Comparison of ENCODE assay signal across 22 cellular contexts in the genomic region with DNA sequence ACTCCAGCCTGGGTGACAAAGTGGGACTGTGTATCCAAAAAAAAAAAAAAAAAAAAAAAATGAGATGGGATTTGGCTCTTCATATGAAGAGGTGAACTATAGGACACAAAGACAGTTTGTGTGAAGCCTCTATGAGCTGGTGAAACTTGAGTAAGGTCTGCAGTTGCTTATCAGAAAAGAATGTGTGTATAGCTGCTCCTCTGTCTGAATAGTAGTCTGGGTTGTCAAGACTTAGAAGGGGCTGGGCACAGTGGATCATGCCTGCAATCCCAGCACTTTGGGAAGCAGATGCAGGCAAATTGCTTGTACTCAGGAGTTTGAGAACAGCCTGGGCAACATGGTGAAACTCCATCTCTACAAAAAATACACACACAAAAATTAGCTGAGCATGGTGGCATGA.
"Had no signal": no experiment of that assay in that cellular context is flagged by ENCODE, and none has a peak within 500 bp of the region (broad histone marks: within the 10 kb centered on the region; RNA-seq: fewer than 3 reads in every experiment).

No MANE protein-coding gene starts in this region.

- H3K4me3 Mint-ChIP-seq: activated B cell treated with CpG ODN at 0.5 μM for 24 hours; activated CD4-positive, alpha-beta T cell treated with anti-CD3 and anti-CD28 coated beads, Interleukin-2, amount 10 ng/mL, durations not matched to agents 24 days and 14 days; activated CD8-positive, alpha-beta memory T cell treated with anti-CD3 and anti-CD28 coated beads, Interleukin-2, amount 10 ng/mL, durations not matched to agents 7 days and 5 days; activated naive CD4-positive, alpha-beta T cell treated with anti-CD3 and anti-CD28 coated beads, Interleukin-2, amount 50 U/mL, for 24 hours; activated T-cell treated with anti-CD3 and anti-CD28 coated beads, Interleukin-2, amount 50 U/mL, for 24 hours; activated T-helper 1 cell treated with anti-CD3 and anti-CD28 coated beads, Interleukin-12 subunit alpha, Interleukin-12 subunit beta, Interleukin-2, Interleukin-4 antibody, amounts not matched to agents 30 ng/mL and 10 ng/mL and 1 ng/mL, durations not matched to agents 14 hours and 24 hours and 36 hours; central memory CD8-positive, alpha-beta T cell; T-helper 17 cell had no signal

- H3K4me3 ChIP-seq: MG63, PC-9 had no signal

- H3K27me3 ChIP-seq: MG63 had no signal

- ATAC-seq: activated CD8-positive, alpha-beta memory T cell treated with anti-CD3 and anti-CD28 coated beads, Interleukin-2, amount 10 ng/mL, durations not matched to agents 7 days and 5 days; T-helper 17 cell had no signal

- H3K36me3 Mint-ChIP-seq: activated CD8-positive, alpha-beta memory T cell treated with anti-CD3 and anti-CD28 coated beads, Interleukin-2, amount 10 ng/mL, durations not matched to agents 7 days and 5 days; activated naive CD4-positive, alpha-beta T cell treated with anti-CD3 and anti-CD28 coated beads, Interleukin-2, amount 50 U/mL, for 24 hours had no signal

- H3K27me3 Mint-ChIP-seq: activated B cell treated with CpG ODN at 0.5 μM for 24 hours; activated CD4-positive, alpha-beta T cell treated with anti-CD3 and anti-CD28 coated beads, Interleukin-2, amount 10 ng/mL, durations not matched to agents 24 days and 14 days; activated CD8-positive, alpha-beta memory T cell treated with anti-CD3 and anti-CD28 coated beads, Interleukin-2, amount 10 ng/mL, durations not matched to agents 7 days and 5 days; activated naive CD4-positive, alpha-beta T cell treated with anti-CD3 and anti-CD28 coated beads, Interleukin-2, amount 50 U/mL, for 24 hours; central memory CD8-positive, alpha-beta T cell had no signal

- H3K4me2 ChIP-seq: PC-9 had no signal

- DNase-seq: activated B cell treated with CpG ODN at 0.5 μM for 24 hours; activated CD4-positive, alpha-beta T cell treated with anti-CD3 and anti-CD28 coated beads for 1 hour; activated CD4-positive, alpha-beta T cell treated with anti-CD3 and anti-CD28 coated beads, Interleukin-2, amount 10 ng/mL, durations not matched to agents 24 days and 14 days; activated CD4-positive, alpha-beta T cell treated with anti-CD3 and anti-CD28 coated beads, Interleukin-2, amount 50 U/mL, for 48 hours; activated CD8-positive, alpha-beta memory T cell treated with anti-CD3 and anti-CD28 coated beads, Interleukin-2, amount 10 ng/mL, durations not matched to agents 7 days and 5 days; activated effector memory CD4-positive, alpha-beta T cell treated with Interleukin-2 at 50 U/mL for 16 hours; activated naive CD4-positive, alpha-beta T cell; activated T-cell treated with anti-CD3 and anti-CD28 coated beads, Interleukin-2, amount 50 U/mL, for 24 hours; amygdala; MG63; NCI-H1092 treated with DMSO at 0.1 percent for 48 hours; NCI-H1417 treated with DMSO at 0.1 percent for 48 hours; NCI-H1694 treated with DMSO at 0.1 percent for 48 hours; NCI-H2081; NCI-H446; PC-9; SIG-M5; T-helper 17 cell; T-helper 9 cell had no signal

- H3K9me3 ChIP-seq: MG63 had no signal

- H3K27ac Mint-ChIP-seq: activated B cell treated with CpG ODN at 0.5 μM for 24 hours; activated CD4-positive, alpha-beta T cell treated with anti-CD3 and anti-CD28 coated beads, Interleukin-2, amount 10 ng/mL, durations not matched to agents 24 days and 14 days; activated CD8-positive, alpha-beta memory T cell treated with anti-CD3 and anti-CD28 coated beads, Interleukin-2, amount 10 ng/mL, durations not matched to agents 7 days and 5 days; activated naive CD4-positive, alpha-beta T cell treated with anti-CD3 and anti-CD28 coated beads, Interleukin-2, amount 50 U/mL, for 24 hours; activated T-cell treated with anti-CD3 and anti-CD28 coated beads, Interleukin-2, amount 50 U/mL, for 24 hours; activated T-helper 1 cell treated with anti-CD3 and anti-CD28 coated beads, Interleukin-12 subunit alpha, Interleukin-12 subunit beta, Interleukin-2, Interleukin-4 antibody, amounts not matched to agents 30 ng/mL and 10 ng/mL and 1 ng/mL, durations not matched to agents 14 hours and 24 hours and 36 hours; T-helper 17 cell had no signal

- H3K4me1 Mint-ChIP-seq: activated B cell treated with CpG ODN at 0.5 μM for 24 hours; activated CD4-positive, alpha-beta T cell treated with anti-CD3 and anti-CD28 coated beads, Interleukin-2, amount 10 ng/mL, durations not matched to agents 24 days and 14 days; activated CD8-positive, alpha-beta memory T cell treated with anti-CD3 and anti-CD28 coated beads, Interleukin-2, amount 10 ng/mL, durations not matched to agents 7 days and 5 days; activated naive CD4-positive, alpha-beta T cell treated with anti-CD3 and anti-CD28 coated beads, Interleukin-2, amount 50 U/mL, for 24 hours; central memory CD8-positive, alpha-beta T cell; T-helper 17 cell had no signal

- H2AFZ ChIP-seq: PC-9 had no signal

- H3K9me3 Mint-ChIP-seq: activated B cell treated with CpG ODN at 0.5 μM for 24 hours; activated CD4-positive, alpha-beta T cell treated with anti-CD3 and anti-CD28 coated beads, Interleukin-2, amount 10 ng/mL, durations not matched to agents 24 days and 14 days; activated naive CD4-positive, alpha-beta T cell treated with anti-CD3 and anti-CD28 coated beads, Interleukin-2, amount 50 U/mL, for 24 hours; activated T-cell treated with anti-CD3 and anti-CD28 coated beads, Interleukin-2, amount 50 U/mL, for 24 hours; activated T-helper 1 cell treated with anti-CD3 and anti-CD28 coated beads, Interleukin-12 subunit alpha, Interleukin-12 subunit beta, Interleukin-2, Interleukin-4 antibody, amounts not matched to agents 30 ng/mL and 10 ng/mL and 1 ng/mL, durations not matched to agents 14 hours and 24 hours and 36 hours; central memory CD8-positive, alpha-beta T cell had no signal

- H3K36me3 ChIP-seq: MG63 had no signal

- H3K27ac ChIP-seq: PC-9 had no signal
